8 cellular contexts compared by ENCODE assay signal in genomic region chr9:112487008-112487798, GRCh38.
DNase-seq lines count a peak whose midpoint lies in the region; FAIRE-seq and TF ChIP-seq lines count a peak whose summit lies in the region.

No MANE protein-coding gene starts in this region.

- TF ChIP-seq POLR2A in H54 (IDR thresholded peaks at IDR 0.05; ENCODE audit: low read depth, low read length), result no peak

- in situ Hi-C loops in astrocyte of the spinal cord (cut with HindIII; ENCODE audit: low sequenced_read_pairs), result no loop called here

- no peaks in the 10 kb centered on the region for H3K27me3 ChIP-seq in iPS-15b (ENCODE audit: control insufficient read depth, insufficient read depth, low read length)

- H3K36me3 ChIP-seq in iPS-15b (ENCODE audit: control insufficient read depth, insufficient read depth, low read length), result no peaks in the 10 kb centered on the region

- peak overlapping the region; percentile 91 for H3K4me3 ChIP-seq in GM08714 (ENCODE audit: low read length)
- peak overlapping the region; percentile 62 for H3K4me3 ChIP-seq in astrocyte of the spinal cord (ENCODE audit: low read depth, low read length)
- H3K4me3 ChIP-seq in iPS-15b (ENCODE audit: low read depth, low read length), result peak overlapping the region; percentile 76
- H3K4me3 ChIP-seq in skin epidermis, result peak overlapping the region; percentile 74 to 97 (median 90)

- no peak for FAIRE-seq in H54 (lab: Jason Lieb, UNC)

- peak overlapping the region in 16 of 21 experiments; percentile 34 to 83 (median 67) for H3K27ac ChIP-seq in skin epidermis

- peaks cover 25% of the 10 kb centered on the region for H3K4me1 ChIP-seq in iPS-15b (ENCODE audit: control insufficient read depth, insufficient read depth, low read length)

- TF ChIP-seq CTCF in astrocyte of the spinal cord (IDR thresholded peaks at IDR 0.05; ENCODE audit: low read depth, low read length), result no peak

- H3K9me3 ChIP-seq in iPS-15b (ENCODE audit: control insufficient read depth, insufficient read depth, low read length), result no peaks in the 10 kb centered on the region

- DNase-seq in H54 (ENCODE audit: insufficient read length, low spot score) (peak; percentile 54), Kasumi-1 (lab: John Stamatoyannopoulos, UW) (peak; percentile 51 to 57), T1000 (lab: John Stamatoyannopoulos, UW) (peak; percentile 32), astrocyte of the spinal cord (ENCODE audit: low read depth, low spot score) (peak; percentile 54), OCI-M2 (lab: John Stamatoyannopoulos, UW; ENCODE audit: unreplicated experiment) (no peak)

- H3K9ac ChIP-seq in iPS-15b (ENCODE audit: low read depth, low read length), result peak overlapping the region; percentile 71
